In the genomic region with DNA sequence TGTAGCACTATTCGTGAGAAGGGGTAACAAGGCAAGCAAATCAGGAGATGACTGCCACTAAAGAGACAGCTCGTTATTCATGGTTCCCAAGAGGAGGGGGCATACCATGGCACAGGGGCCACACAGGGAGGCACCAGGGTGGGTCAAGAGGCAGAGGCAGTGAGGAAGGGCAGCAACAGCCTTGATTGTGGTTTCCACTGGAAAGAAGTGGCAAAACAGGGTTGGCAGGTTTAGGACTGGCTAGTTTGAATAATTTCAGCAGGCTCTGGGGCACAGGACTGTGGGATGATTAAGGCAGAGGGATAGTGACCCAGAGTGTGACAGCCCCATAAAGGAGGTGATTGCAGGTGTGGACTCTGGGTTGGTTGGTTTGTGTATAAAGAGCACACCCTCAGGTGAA, we compare ENCODE assay signal across 24 cellular contexts.
"Had no signal": no experiment of that assay in that cellular context is flagged by ENCODE, and none has a peak within 500 bp of the region (broad histone marks: within the 10 kb centered on the region; RNA-seq: fewer than 3 reads in every experiment).

No MANE protein-coding gene starts in this region.

- H3K27ac Mint-ChIP-seq: activated B cell treated with CpG ODN at 0.5 μM for 24 hours; activated CD8-positive, alpha-beta memory T cell treated with anti-CD3 and anti-CD28 coated beads, Interleukin-2, amount 10 ng/mL, durations not matched to agents 7 days and 5 days; activated CD8-positive, alpha-beta T cell treated with anti-CD3 and anti-CD28 coated beads, Interleukin-2, amount 10 ng/mL, durations not matched to agents 7 days and 5 days; activated naive CD4-positive, alpha-beta T cell treated with anti-CD3 and anti-CD28 coated beads, Interleukin-2, amount 50 U/mL, for 72 hours; activated T-helper 2 cell treated with anti-CD3 and anti-CD28 coated beads, Interferon-gamma antibody, Interleukin-2, Interleukin-4, amounts not matched to agents 10 μg/mL and 5 μg/mL and 100 μg/mL, durations not matched to agents 14 hours and 24 hours and 36 hours; mesothelial cell of epicardium; naive thymus-derived CD4-positive, alpha-beta T cell; stimulated activated effector memory CD8-positive, alpha-beta T cell treated with anti-CD3 and anti-CD28 coated beads, Interleukin-12 subunit alpha, Interleukin-12 subunit beta, amount 100 ng/mL, for 72 hours; stimulated activated naive CD8-positive, alpha-beta T cell treated with anti-CD3 and anti-CD28 coated beads, Interleukin-15, Interleukin-2, amounts not matched to agents 100 ng/mL and 50 ng/mL, for 24 hours; T-helper 2 cell treated with Interferon-gamma antibody and Interleukin-4, amounts not matched to agents 5 μg/mL and 100 μg/mL, for 36 hours; type B pancreatic cell had no signal

- H3K36me3 Mint-ChIP-seq: activated CD8-positive, alpha-beta memory T cell treated with anti-CD3 and anti-CD28 coated beads, Interleukin-2, amount 10 ng/mL, durations not matched to agents 7 days and 5 days; activated naive CD4-positive, alpha-beta T cell treated with anti-CD3 and anti-CD28 coated beads, Interleukin-2, amount 50 U/mL, for 72 hours; mesothelial cell of epicardium; naive thymus-derived CD4-positive, alpha-beta T cell; stimulated activated effector memory CD8-positive, alpha-beta T cell treated with anti-CD3 and anti-CD28 coated beads, Interleukin-12 subunit alpha, Interleukin-12 subunit beta, amount 100 ng/mL, for 72 hours; type B pancreatic cell had no signal

- H3K9me3 ChIP-seq: breast epithelium, pancreas, psoas muscle, sigmoid colon, thoracic aorta, uterus had no signal

- H3K4me1 Mint-ChIP-seq: activated B cell treated with CpG ODN at 0.5 μM for 24 hours; activated CD8-positive, alpha-beta memory T cell treated with anti-CD3 and anti-CD28 coated beads, Interleukin-2, amount 10 ng/mL, durations not matched to agents 7 days and 5 days; central memory CD8-positive, alpha-beta T cell; mesothelial cell of epicardium; stimulated activated effector memory CD8-positive, alpha-beta T cell treated with anti-CD3 and anti-CD28 coated beads, Interleukin-12 subunit alpha, Interleukin-12 subunit beta, amount 100 ng/mL, for 72 hours had no signal

- H3K4me3 ChIP-seq: breast epithelium, pancreas, psoas muscle, sigmoid colon, thoracic aorta, uterus had no signal

- H3K27ac ChIP-seq: breast epithelium, epithelial cell of prostate, pancreas, psoas muscle, sigmoid colon, thoracic aorta, uterus had no signal

- ATAC-seq: activated CD8-positive, alpha-beta memory T cell treated with anti-CD3 and anti-CD28 coated beads, Interleukin-2, amount 10 ng/mL, durations not matched to agents 7 days and 5 days; activated CD8-positive, alpha-beta T cell treated with anti-CD3 and anti-CD28 coated beads, Interleukin-2, amount 10 ng/mL, durations not matched to agents 7 days and 5 days; activated naive CD4-positive, alpha-beta T cell treated with anti-CD3 and anti-CD28 coated beads, Interleukin-2, amount 50 U/mL, for 72 hours; naive thymus-derived CD4-positive, alpha-beta T cell; pancreas; psoas muscle; stimulated activated effector memory CD8-positive, alpha-beta T cell treated with anti-CD3 and anti-CD28 coated beads, Interleukin-12 subunit alpha, Interleukin-12 subunit beta, amount 100 ng/mL, for 72 hours had no signal

- H3K4me1 ChIP-seq: breast epithelium, pancreas, psoas muscle, sigmoid colon, uterus had no signal

- H3K4me3 Mint-ChIP-seq: activated B cell treated with CpG ODN at 0.5 μM for 24 hours; activated CD8-positive, alpha-beta memory T cell treated with anti-CD3 and anti-CD28 coated beads, Interleukin-2, amount 10 ng/mL, durations not matched to agents 7 days and 5 days; activated CD8-positive, alpha-beta T cell treated with anti-CD3 and anti-CD28 coated beads, Interleukin-2, amount 10 ng/mL, durations not matched to agents 7 days and 5 days; central memory CD8-positive, alpha-beta T cell; mesothelial cell of epicardium; naive thymus-derived CD4-positive, alpha-beta T cell; stimulated activated effector memory CD8-positive, alpha-beta T cell treated with anti-CD3 and anti-CD28 coated beads, Interleukin-12 subunit alpha, Interleukin-12 subunit beta, amount 100 ng/mL, for 72 hours; stimulated activated naive CD8-positive, alpha-beta T cell treated with anti-CD3 and anti-CD28 coated beads, Interleukin-15, Interleukin-2, amounts not matched to agents 100 ng/mL and 50 ng/mL, for 24 hours; T-helper 2 cell treated with Interferon-gamma antibody and Interleukin-4, amounts not matched to agents 5 μg/mL and 100 μg/mL, for 36 hours; type B pancreatic cell had no signal

- H3K9me3 Mint-ChIP-seq: activated B cell treated with CpG ODN at 0.5 μM for 24 hours; mesothelial cell of epicardium; stimulated activated naive CD8-positive, alpha-beta T cell treated with anti-CD3 and anti-CD28 coated beads, Interleukin-15, Interleukin-2, amounts not matched to agents 100 ng/mL and 50 ng/mL, for 24 hours; type B pancreatic cell had no signal

- H3K27me3 Mint-ChIP-seq: activated B cell treated with CpG ODN at 0.5 μM for 24 hours; activated CD8-positive, alpha-beta memory T cell treated with anti-CD3 and anti-CD28 coated beads, Interleukin-2, amount 10 ng/mL, durations not matched to agents 7 days and 5 days; central memory CD8-positive, alpha-beta T cell; stimulated activated naive CD8-positive, alpha-beta T cell treated with anti-CD3 and anti-CD28 coated beads, Interleukin-15, Interleukin-2, amounts not matched to agents 100 ng/mL and 50 ng/mL, for 24 hours had no signal

- DNase-seq: activated B cell treated with CpG ODN at 0.5 μM for 24 hours; activated CD8-positive, alpha-beta memory T cell treated with anti-CD3 and anti-CD28 coated beads, Interleukin-2, amount 10 ng/mL, durations not matched to agents 7 days and 5 days; activated CD8-positive, alpha-beta T cell treated with anti-CD3 and anti-CD28 coated beads, Interleukin-2, amount 10 ng/mL, durations not matched to agents 7 days and 5 days; activated T-cell treated with anti-CD3 and anti-CD28 coated beads, Interleukin-2, amount 50 U/mL, for 48 hours; dermis blood vessel endothelial cell; effector CD4-positive, alpha-beta T cell; naive thymus-derived CD4-positive, alpha-beta T cell; pancreas; psoas muscle; sigmoid colon; small intestine; stimulated activated CD4-positive, alpha-beta T cell treated with anti-CD3 and anti-CD28 coated beads, Interleukin-4, amount 100 ng/mL, for 24 hours; uterus had no signal

- H3K36me3 ChIP-seq: breast epithelium, pancreas, sigmoid colon, thoracic aorta, uterus had no signal

- H3K27me3 ChIP-seq: breast epithelium, pancreas, sigmoid colon, uterus had no signal
